Comparison of ENCODE assay signal across 10 cellular contexts in the genomic region with DNA sequence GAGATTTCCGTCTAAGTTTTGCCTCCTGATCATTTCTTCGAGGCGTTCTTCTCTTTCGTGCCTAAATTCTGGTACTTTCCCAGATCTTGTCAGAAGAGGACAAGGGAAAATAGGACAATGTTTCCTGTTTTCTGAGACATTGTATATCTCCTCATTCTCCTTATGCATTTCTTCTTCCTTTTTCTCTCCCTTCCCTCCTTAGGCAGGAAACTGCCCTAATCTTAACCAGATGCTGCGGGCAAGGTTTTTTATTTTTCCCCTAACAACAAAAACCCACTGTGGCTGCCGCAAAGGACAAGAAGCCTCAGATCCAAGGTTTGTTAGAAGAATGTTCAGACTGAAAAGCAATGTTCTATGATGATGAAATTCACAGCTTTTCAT. TPM values are rescaled to one million over a fixed set of nuclear protein-coding genes. Genes with fewer than 3 reads are reported as not detected.
DNase-seq lines count a peak whose midpoint lies in the region; ATAC-seq and TF ChIP-seq lines count a peak whose summit lies in the region.
"Had no signal": no experiment of that assay in that cellular context is flagged by ENCODE, and none has a peak within 500 bp of the region (broad histone marks: within the 10 kb centered on the region; RNA-seq: fewer than 3 reads in every experiment).

No MANE protein-coding gene starts in this region.

- H3K4me1 ChIP-seq in esophagus muscularis mucosa (peaks cover 0 to 24% (median 15%) of the 10 kb centered on the region in 4 donors), psoas muscle (no peaks in the 10 kb centered on the region)

- CTCF ChIA-PET in BJ (lab: Yijun Ruan, JAX), result interaction anchor here (0.9 to 3.9 kb wide), 5 partner anchors 10 to 246 kb away, joined by 3 to 17 read pairs (median 6); no protein-coding TSS in a partner anchor

- TF ChIP-seq POLR2A in esophagus muscularis mucosa (IDR thresholded peaks at IDR 0.05; ENCODE audit: low read depth), result no peak

- intact Hi-C loops in esophagus muscularis mucosa (cut with DNase I), result no loop called here
- intact Hi-C loops in psoas muscle (cut with DNase I), result loop anchor here in 1 of 2 donors (10.0 kb wide), 1 partner anchor 48 kb away; no protein-coding TSS in a partner anchor

- H3K9me3 ChIP-seq in esophagus muscularis mucosa, result no peaks in the 10 kb centered on the region
- no peaks in the 10 kb centered on the region for H3K9me3 ChIP-seq in psoas muscle

- no peak for ATAC-seq in psoas muscle
- no peak for ATAC-seq in HG02571 (IDR thresholded peaks at IDR 0.05; ENCODE audit: unreplicated experiment)
- no peak for ATAC-seq in HG03108 (IDR thresholded peaks at IDR 0.05; ENCODE audit: unreplicated experiment)
- ATAC-seq: HCT116 had no signal

- POLR2A ChIA-PET in BJ (lab: Charles Lee), result no interaction called here

- TF ChIP-seq CTCF in BJ (IDR thresholded peaks at IDR 0.05; ENCODE audit: insufficient read depth, low read depth, low read length) (no peak), esophagus muscularis mucosa (IDR thresholded peaks at IDR 0.05) (no peak), psoas muscle (IDR thresholded peaks at IDR 0.05) (no peak)

- H3K36me3 ChIP-seq in BJ (ENCODE audit: control insufficient read depth, insufficient read depth, low read length), result peaks cover 6% of the 10 kb centered on the region
- H3K36me3 ChIP-seq in esophagus muscularis mucosa, result peaks cover 11 to 41% (median 32%) of the 10 kb centered on the region in 4 donors
- peaks cover 0 to 47% of the 10 kb centered on the region in 2 donors for H3K36me3 ChIP-seq in psoas muscle (ENCODE audit: insufficient read depth in 1 of 2, low read depth in 1 of 2)

- H3K27ac ChIP-seq in esophagus muscularis mucosa (replicated peaks in 1 of 4) (peak overlapping the region; percentile 29 to 46 (median 34)), psoas muscle (no peak overlapping the region)

- DNase-seq in BJ (ENCODE audit: low read depth) (no peak), MV-4-11 (lab: John Stamatoyannopoulos, UW) (peak; percentile 77), esophagus muscularis mucosa (ENCODE audit: extremely low spot score) (no peak), psoas muscle (no peak), NCI-H2029 (lab: John Stamatoyannopoulos, UW) (no peak), RPMI8226 (no peak)
- DNase-seq: effector CD4-positive, alpha-beta T cell had no signal

- no peaks in the 10 kb centered on the region for H3K27me3 ChIP-seq in BJ (ENCODE audit: control insufficient read depth, insufficient read depth, low read length)
- H3K27me3 ChIP-seq in esophagus muscularis mucosa, result no peaks in the 10 kb centered on the region
- no peaks in the 10 kb centered on the region for H3K27me3 ChIP-seq in psoas muscle (ENCODE audit: insufficient read depth in 3 of 3, low read length in 2 of 3)

- TF ChIP-seq EP300 in esophagus muscularis mucosa (IDR thresholded peaks at IDR 0.05), result no peak

- WGBS in esophagus muscularis mucosa, result 37% methylated on average over 6 of the region's 6 CpGs
- 40 to 53% (median 46%) methylated on average over 6 of the region's 6 CpGs for WGBS in psoas muscle, 3 donors

- H3K4me3 ChIP-seq in BJ (ENCODE audit: low read depth, low read length), result peak overlapping the region; percentile 30
- H3K4me3 ChIP-seq in esophagus muscularis mucosa, result peak overlapping the region; percentile 30 to 53 (median 41)
- H3K4me3 ChIP-seq in psoas muscle, result peak overlapping the region; percentile 39

RNA-seq across cellular contexts. Expression of gene CTSK, which starts 0.8 kb away (rescaled TPM):
- polyA plus RNA-seq in BJ (2011; rRNA removed) (70.7 and 91.1 TPM in 2 replicates), psoas muscle (1 to 10 TPM; 2.9 to 4.5 (median 3.4) TPM)
- 11.0 and 15.2 TPM in 2 replicates for polyA minus RNA-seq in BJ (2011; rRNA and poly(A)+ RNA removed)
- total RNA-seq in esophagus muscularis mucosa (10 to 100 TPM; 29.5 to 49.3 (median 32.7) TPM), psoas muscle (10 to 100 TPM in 1 of 4 donors, 1 to 10 TPM in 3; 2.8 to 16.9 (median 5.7) TPM)

RNA-seq across cellular contexts. Expression of gene CTSS, which starts 41.7 kb away (rescaled TPM):
- polyA plus RNA-seq in BJ (2011; rRNA removed) (1.1 and 1.5 TPM in 2 replicates), psoas muscle (1 to 10 TPM; 2.4 to 4.1 (median 2.5) TPM)
- 0.10 and 0.38 TPM in 2 replicates for polyA minus RNA-seq in BJ (2011; rRNA and poly(A)+ RNA removed)
- total RNA-seq in esophagus muscularis mucosa (10 to 100 TPM; 20.2 to 82.7 (median 45.2) TPM), psoas muscle (10 to 100 TPM in 3 of 4 donors, 1 to 10 TPM in 1; 9.7 to 14.5 (median 11.4) TPM)
